Comparison of ENCODE assay signal across 24 cellular contexts in genomic region chr4:49036528-49036927, GRCh38. TPM values are rescaled to one million over a fixed set of nuclear protein-coding genes. Genes with fewer than 3 reads are reported as not detected.
DNase-seq lines count a peak whose midpoint lies in the region; ATAC-seq and TF ChIP-seq lines count a peak whose summit lies in the region.
"Had no signal": no experiment of that assay in that cellular context is flagged by ENCODE, and none has a peak within 500 bp of the region (broad histone marks: within the 10 kb centered on the region; RNA-seq: fewer than 3 reads in every experiment).

No MANE protein-coding gene starts in this region.

- no peak for TF ChIP-seq RAD21 in SK-N-SH (IDR thresholded peaks at IDR 0.05; ENCODE audit: low read length)

- 3% methylated on average over 3 of the region's 3 CpGs for WGBS in SK-N-SH (ENCODE audit: low lambda C conversion rate)

- no peaks in the 10 kb centered on the region for H3K9me3 ChIP-seq in SK-N-SH
- H3K9me3 ChIP-seq in Karpas-422 (ENCODE audit: low read length) = no peaks in the 10 kb centered on the region
- no peaks in the 10 kb centered on the region for H3K9me3 ChIP-seq in OCI-LY3 (ENCODE audit: insufficient read depth, low read length)
- H3K9me3 ChIP-seq in osteoblast (ENCODE audit: low read depth, low read length) = no peaks in the 10 kb centered on the region
- H3K9me3 ChIP-seq: BE2C, Caco-2 had no signal

- H3K36me3 ChIP-seq in SK-N-SH (replicated peaks in 1 of 2; ENCODE audit: control insufficient read depth in 1 of 2, insufficient read depth in 2 of 2, low read length in 1 of 2) = no peaks in the 10 kb centered on the region
- no peaks in the 10 kb centered on the region for H3K36me3 ChIP-seq in Karpas-422 (ENCODE audit: insufficient read depth, low read length)
- no peaks in the 10 kb centered on the region for H3K36me3 ChIP-seq in OCI-LY3 (replicated peaks; ENCODE audit: low read depth, low read length)
- H3K36me3 ChIP-seq in osteoblast (ENCODE audit: insufficient read depth, low read length) = no peaks in the 10 kb centered on the region
- H3K36me3 ChIP-seq: BE2C had no signal

- CTCF ChIA-PET in SK-N-SH (lab: Yijun Ruan, JAX) = interaction anchor here (1.2 kb wide), 1 partner anchor 11 kb away, joined by 4 read pairs; no protein-coding TSS in a partner anchor

- POLR2A ChIA-PET in SK-N-SH (lab: Yijun Ruan, JAX) = no interaction called here

- H4K20me1 ChIP-seq in SK-N-SH (ENCODE audit: insufficient read depth) (no peaks in the 10 kb centered on the region), Karpas-422 (ENCODE audit: insufficient read depth, low read depth, low read length) (no peaks in the 10 kb centered on the region), OCI-LY3 (ENCODE audit: insufficient read depth, low read length) (no peaks in the 10 kb centered on the region), osteoblast (ENCODE audit: insufficient read depth, low read length) (no peaks in the 10 kb centered on the region)

- no peak for DNase-seq in SK-N-SH
- DNase-seq in Karpas-422 = peak; percentile 42
- no peak for DNase-seq in osteoblast (ENCODE audit: insufficient read length, low spot score, missing footprints)
- DNase-seq in DMS79 treated with DMSO at 0.1 percent for 48 hours (lab: John Stamatoyannopoulos, UW) = no peak
- no peak for DNase-seq in cardiac septum (ENCODE audit: low spot score)
- DNase-seq: BE2C; C1 segment of cervical spinal cord; Caco-2; CD4-positive, CD25-positive, alpha-beta regulatory T cell; DND-41; EL; HCEC 1CT; HFFc6; KG1 had no signal

- no peak for TF ChIP-seq EP300 in SK-N-SH (IDR thresholded peaks at IDR 0.05; ENCODE audit: borderline replicate concordance in 1 of 2, low read depth in 1 of 2, low read length in 1 of 2)

- H3K27me3 ChIP-seq in SK-N-SH (ENCODE audit: insufficient read depth) = no peaks in the 10 kb centered on the region; the same call in 1 of the 2 replicates
- no peaks in the 10 kb centered on the region for H3K27me3 ChIP-seq in Karpas-422 (ENCODE audit: low read length)
- H3K27me3 ChIP-seq in OCI-LY3 (ENCODE audit: low read depth, low read length) = peaks cover 5% of the 10 kb centered on the region; the same call in 1 of the 2 replicates
- no peaks in the 10 kb centered on the region for H3K27me3 ChIP-seq in osteoblast (ENCODE audit: insufficient read depth, low read length)
- H3K27me3 ChIP-seq: BE2C had no signal

- TF ChIP-seq CTCF in SK-N-SH (IDR thresholded peaks at IDR 0.05) (no peak), OCI-LY3 (IDR thresholded peaks at IDR 0.05; ENCODE audit: low read depth, low read length) (no peak), osteoblast (IDR thresholded peaks at IDR 0.05; ENCODE audit: extremely low read depth, low read depth, low read length) (no peak)

- no peak overlapping the region for H3K27ac ChIP-seq in SK-N-SH (ENCODE audit: low read depth in 2 of 2, low read length in 1 of 2)
- H3K27ac ChIP-seq in Karpas-422 (ENCODE audit: low read length) = no peak overlapping the region
- no peak overlapping the region for H3K27ac ChIP-seq in OCI-LY3 (ENCODE audit: low read length)
- no peak overlapping the region for H3K27ac ChIP-seq in osteoblast (ENCODE audit: low read depth, low read length)
- H3K27ac ChIP-seq: HL-60 had no signal

- H3K4me2 ChIP-seq in SK-N-SH (no peak overlapping the region), Karpas-422 (ENCODE audit: low read depth, low read length, poor library complexity, severe bottlenecking) (peak overlapping the region; percentile 4), OCI-LY3 (ENCODE audit: low read length) (no peak overlapping the region), osteoblast (ENCODE audit: insufficient read depth, low read length) (no peak overlapping the region)
- H3K4me2 ChIP-seq: GM23338 had no signal

- H3K79me2 ChIP-seq in SK-N-SH (ENCODE audit: insufficient read depth) = no peaks in the 10 kb centered on the region
- no peaks in the 10 kb centered on the region for H3K79me2 ChIP-seq in Karpas-422 (ENCODE audit: low read length)
- no peaks in the 10 kb centered on the region for H3K79me2 ChIP-seq in OCI-LY3 (ENCODE audit: low read length)
- H3K79me2 ChIP-seq in osteoblast (ENCODE audit: insufficient read depth, low read length) = no peaks in the 10 kb centered on the region

- ATAC-seq in SK-N-SH treated with all-trans-retinoic acid at 6 μM for 48 hours (peak; percentile 46; the same call in 1 of the 3 replicates), GM18873 (IDR thresholded peaks at IDR 0.05; ENCODE audit: low FRiP score, unreplicated experiment) (no peak)
- ATAC-seq: GM12878, GM23338, HepG2 had no signal

- H2AFZ ChIP-seq in SK-N-SH (ENCODE audit: low read depth) (no peak overlapping the region), Karpas-422 (ENCODE audit: low read length) (no peak overlapping the region), OCI-LY3 (ENCODE audit: low read depth, low read length) (0 out of 2 replicates have a peak overlapping the region, but pooled peaks have one; percentile 15), osteoblast (ENCODE audit: low read length) (peak overlapping the region; percentile 15)
- H2AFZ ChIP-seq: GM23338 had no signal

- no peaks in the 10 kb centered on the region for H3K4me1 ChIP-seq in SK-N-SH (ENCODE audit: control insufficient read depth in 1 of 2, insufficient read depth in 2 of 2, low read depth in 1 of 2, low read length in 1 of 2)
- H3K4me1 ChIP-seq in Karpas-422 (ENCODE audit: low read length) = 0 out of 2 replicates have a peak, but pooled peaks cover 3% of the 10 kb centered on the region
- H3K4me1 ChIP-seq in OCI-LY3 (ENCODE audit: low read length) = no peaks in the 10 kb centered on the region
- no peaks in the 10 kb centered on the region for H3K4me1 ChIP-seq in osteoblast (ENCODE audit: insufficient read depth, low read length)
- H3K4me1 ChIP-seq: BE2C, Caco-2 had no signal

- H3K4me3 ChIP-seq in SK-N-SH (ENCODE audit: low read depth in 2 of 2, low read length in 1 of 2) = no peak overlapping the region
- no peak overlapping the region for H3K4me3 ChIP-seq in Karpas-422 (ENCODE audit: low read length)
- H3K4me3 ChIP-seq in OCI-LY3 (ENCODE audit: low read length) = no peak overlapping the region
- no peak overlapping the region for H3K4me3 ChIP-seq in osteoblast (ENCODE audit: insufficient read depth, low read length)
- H3K4me3 ChIP-seq: GM12878, GM23338 had no signal

- H3K9me2 ChIP-seq in SK-N-SH (no peaks in the 10 kb centered on the region), Karpas-422 (replicated peaks; ENCODE audit: insufficient read depth, low read length) (no peaks in the 10 kb centered on the region)

- no peaks in the 10 kb centered on the region for H3F3A ChIP-seq in SK-N-SH (replicated peaks; ENCODE audit: insufficient read depth)

- H3K9ac ChIP-seq in SK-N-SH (no peak overlapping the region), Karpas-422 (ENCODE audit: low read length) (no peak overlapping the region), OCI-LY3 (ENCODE audit: low read length) (no peak overlapping the region)

- intact Hi-C loops in cardiac septum (cut with DNase I) = no loop called here

TF ChIP-seq in SK-N-SH treated with all-trans-retinoic acid at 6 μM for 48 hours, 23 proteins besides CTCF, POLR2A, EP300 and RAD21:
- TF ChIP-seq ESRRG (CRISPR knock-in tag; IDR thresholded peaks at IDR 0.05) = no peak
- no peak for TF ChIP-seq TCF4 (CRISPR knock-in tag; IDR thresholded peaks at IDR 0.05; ENCODE audit: borderline replicate concordance)
- TF ChIP-seq ZNF8 (CRISPR knock-in tag; IDR thresholded peaks at IDR 0.05) = no peak
- TF ChIP-seq PPARA (CRISPR knock-in tag; IDR thresholded peaks at IDR 0.05; ENCODE audit: borderline replicate concordance) = no peak
- TF ChIP-seq RARB (CRISPR knock-in tag; IDR thresholded peaks at IDR 0.05) = no peak

TF ChIP-seq in SK-N-SH, 30 proteins besides CTCF, POLR2A, EP300 and RAD21 (continues in another document):
- TF ChIP-seq EZH2phosphoT487 (IDR thresholded peaks at IDR 0.05; ENCODE audit: borderline replicate concordance, low read depth) (no peak), PBX3 (IDR thresholded peaks at IDR 0.05) (no peak), YY1 (IDR thresholded peaks at IDR 0.05; ENCODE audit: low read depth) (no peak), USF2 (IDR thresholded peaks at IDR 0.05; ENCODE audit: borderline replicate concordance, low read depth, low read length) (no peak), MAX (IDR thresholded peaks at IDR 0.05; ENCODE audit: low read depth) (no peak), CHD2 (IDR thresholded peaks at IDR 0.05; ENCODE audit: low read length, partially characterized antibody) (no peak), ELF1 (IDR thresholded peaks at IDR 0.05) (no peak), RFX5 (IDR thresholded peaks at IDR 0.05; ENCODE audit: low read length) (no peak)

RNA-seq across cellular contexts. Expression of gene CWH43, which starts 50.5 kb away (rescaled TPM):
- polyA plus RNA-seq in SK-N-SH (2012; rRNA removed) = not detected in 2 replicates
- polyA plus RNA-seq in SK-N-SH (2012; cell fraction: cytosol; rRNA removed) = not detected in 2 replicates
- not detected in 2 replicates for polyA plus RNA-seq in SK-N-SH (2012; cell fraction: nucleus; rRNA removed)
- not detected in 2 replicates for total RNA-seq in Karpas-422 (2014; rRNA removed; shearing (Covaris generic); ENCODE audit: low replicate concordance)
- total RNA-seq in osteoblast (not detected in 2 replicates), cardiac septum (not detected)
- total RNA-seq: A172; Caco-2; CD4-positive, CD25-positive, alpha-beta regulatory T cell; G401; GM12878; GM23338; HepG2; HFFc6 had no signal
- polyA plus RNA-seq: CD4-positive, CD25-positive, alpha-beta regulatory T cell; GM12878; GM23338; HepG2; IgD-negative memory B cell had no signal

Comparison
In these comparisons a context has a peak if more than half of its experiments do, and no peak if none do; other contexts are left out.
1. H2AFZ ChIP-seq: peak in OCI-LY3 (single experiment) and osteoblast (single experiment); none in SK-N-SH (single experiment) and Karpas-422 (single experiment).